In genomic region chr13:106318941-106319411, GRCh38 we compare ENCODE assay signal across 12 cellular contexts.
DNase-seq lines count a peak whose midpoint lies in the region; ATAC-seq, FAIRE-seq and TF ChIP-seq lines count a peak whose summit lies in the region.
"Had no signal": no experiment of that assay in that cellular context is flagged by ENCODE, and none has a peak within 500 bp of the region (broad histone marks: within the 10 kb centered on the region; RNA-seq: fewer than 3 reads in every experiment).

No MANE protein-coding gene starts in this region.

- no peaks in the 10 kb centered on the region for H3K36me3 Mint-ChIP-seq in activated T-helper 17 cell treated with anti-CD3 and anti-CD28 coated beads, Interleukin-2, amount 50 U/mL, for 72 hours (ENCODE audit: low read depth)
- H3K36me3 Mint-ChIP-seq in immature natural killer cell = no peaks in the 10 kb centered on the region
- H3K36me3 Mint-ChIP-seq: CD4-positive, CD25-positive, alpha-beta regulatory T cell had no signal

- no peaks in the 10 kb centered on the region for H3K27me3 ChIP-seq in keratinocyte (ENCODE audit: control insufficient read depth, extremely low read depth, insufficient read depth, low read length)

- peak overlapping the region; percentile 11 for H3K27ac ChIP-seq in keratinocyte (ENCODE audit: control insufficient read depth, insufficient read depth, low read length)

- peaks cover 3% of the 10 kb centered on the region for H3K9me3 ChIP-seq in keratinocyte (ENCODE audit: control insufficient read depth, low read depth, low read length)

- no peak for ATAC-seq in HG03342 (IDR thresholded peaks at IDR 0.05; ENCODE audit: unreplicated experiment)
- ATAC-seq in activated T-helper 17 cell treated with anti-CD3 and anti-CD28 coated beads, Interleukin-2, amount 50 U/mL, for 72 hours (replicated peaks) = no peak

- no peaks in the 10 kb centered on the region for H3K4me1 Mint-ChIP-seq in activated T-helper 17 cell treated with anti-CD3 and anti-CD28 coated beads, Interleukin-2, amount 50 U/mL, for 72 hours
- H3K4me1 Mint-ChIP-seq in immature natural killer cell = no peaks in the 10 kb centered on the region
- H3K4me1 Mint-ChIP-seq: CD4-positive, CD25-positive, alpha-beta regulatory T cell had no signal

- no peaks in the 10 kb centered on the region for H3K79me2 ChIP-seq in keratinocyte (ENCODE audit: control insufficient read depth, insufficient read depth, low read length)

- no peaks in the 10 kb centered on the region for H4K20me1 ChIP-seq in keratinocyte (ENCODE audit: control insufficient read depth, extremely low read depth, insufficient read depth, low read length)

- H3K27ac Mint-ChIP-seq in activated T-helper 17 cell treated with anti-CD3 and anti-CD28 coated beads, Interleukin-2, amount 50 U/mL, for 72 hours = no peak overlapping the region
- no peak overlapping the region for H3K27ac Mint-ChIP-seq in immature natural killer cell
- H3K27ac Mint-ChIP-seq: CD4-positive, CD25-positive, alpha-beta regulatory T cell had no signal

- H3K9ac ChIP-seq in keratinocyte (ENCODE audit: control insufficient read depth, extremely low read depth, insufficient read depth, low read length) = no peak overlapping the region

- no peak for TF ChIP-seq CTCF in AG09309 (IDR thresholded peaks at IDR 0.05; ENCODE audit: control insufficient read depth, insufficient read depth, low read depth, low read length, missing control alignments)
- no peak for TF ChIP-seq CTCF in astrocyte of the cerebellum (IDR thresholded peaks at IDR 0.05; ENCODE audit: low read depth, low read length, missing control alignments)
- TF ChIP-seq CTCF in keratinocyte (optimal IDR thresholded peaks at IDR 0.05 in 1 of 3, IDR thresholded peaks at IDR 0.05 in 1 of 3, conservative IDR thresholded peaks at IDR 0.05 in 1 of 3; ENCODE audit: extremely low read depth in 1 of 3, insufficient read depth in 2 of 3, low read length in 3 of 3) = no peak

- in situ Hi-C loops in astrocyte of the cerebellum (cut with HindIII; ENCODE audit: low sequenced_read_pairs) = no loop called here

- no peaks in the 10 kb centered on the region for H3K36me3 ChIP-seq in keratinocyte (ENCODE audit: control insufficient read depth in 2 of 2, extremely low read depth in 1 of 2, insufficient read depth in 2 of 2, low read length in 2 of 2)

- FAIRE-seq in keratinocyte (lab: Jason Lieb, UNC) = peak; percentile 98

- no peaks in the 10 kb centered on the region for H3K27me3 Mint-ChIP-seq in activated T-helper 17 cell treated with anti-CD3 and anti-CD28 coated beads, Interleukin-2, amount 50 U/mL, for 72 hours
- peaks cover 0 to 2% (median 2%) of the 10 kb centered on the region in 3 donors for H3K27me3 Mint-ChIP-seq in immature natural killer cell (ENCODE audit: low read depth in 3 of 3)
- H3K27me3 Mint-ChIP-seq: CD4-positive, CD25-positive, alpha-beta regulatory T cell had no signal

- no peak overlapping the region for H3K4me3 ChIP-seq in AG09309 (ENCODE audit: control insufficient read depth, low read depth, low read length)
- H3K4me3 ChIP-seq in astrocyte of the cerebellum (ENCODE audit: low read depth, low read length) = no peak overlapping the region
- H3K4me3 ChIP-seq in keratinocyte (ENCODE audit: control insufficient read depth in 2 of 3, extremely low read depth in 1 of 3, insufficient read depth in 2 of 3, low read depth in 1 of 3, low read length in 3 of 3) = no peak overlapping the region

- DNase-seq in AG09309 (ENCODE audit: low read depth) = peak; percentile 82
- peak; percentile 17 for DNase-seq in KG1 (lab: John Stamatoyannopoulos, UW)
- DNase-seq in astrocyte of the cerebellum (ENCODE audit: low read depth) = peak; percentile 83
- peak; percentile 35 for DNase-seq in keratinocyte (ENCODE audit: low read depth, low spot score)
- no peak for DNase-seq in immature natural killer cell
- DNase-seq in NCI-H128 (lab: John Stamatoyannopoulos, UW; ENCODE audit: unreplicated experiment) = no peak
- DNase-seq: CD4-positive, CD25-positive, alpha-beta regulatory T cell; MM.1S; SHP77; stimulated activated CD4-positive, alpha-beta T cell treated with anti-CD3 and anti-CD28 coated beads, Interleukin-4, amount 100 ng/mL, for 4 hours had no signal

- H3K4me1 ChIP-seq in keratinocyte (ENCODE audit: control insufficient read depth, extremely low read depth, insufficient read depth, low read length) = peaks cover 9% of the 10 kb centered on the region

- H2AFZ ChIP-seq in keratinocyte (ENCODE audit: control insufficient read depth, low read length) = peak overlapping the region; percentile 40

- H3K4me3 Mint-ChIP-seq in activated T-helper 17 cell treated with anti-CD3 and anti-CD28 coated beads, Interleukin-2, amount 50 U/mL, for 72 hours = no peak overlapping the region
- H3K4me3 Mint-ChIP-seq in immature natural killer cell = no peak overlapping the region
- H3K4me3 Mint-ChIP-seq: CD4-positive, CD25-positive, alpha-beta regulatory T cell had no signal

- H3K9me3 Mint-ChIP-seq in activated T-helper 17 cell treated with anti-CD3 and anti-CD28 coated beads, Interleukin-2, amount 50 U/mL, for 72 hours = peaks cover 8% of the 10 kb centered on the region
- peaks cover 0 to 14% (median 10%) of the 10 kb centered on the region in 6 donors for H3K9me3 Mint-ChIP-seq in immature natural killer cell

- H3K4me2 ChIP-seq in keratinocyte (ENCODE audit: control insufficient read depth, extremely low read depth, insufficient read depth, low read depth, low read length) = peak overlapping the region; percentile 33

- H3K9me1 ChIP-seq in keratinocyte (ENCODE audit: control insufficient read depth, extremely low read depth, insufficient read depth, low read length) = no peaks in the 10 kb centered on the region

- dilution Hi-C loops in keratinocyte (cut with MboI; ENCODE audit: extremely low pct_ligation_motif_present, low sequenced_read_pairs) = no loop called here

Comparison
In these comparisons a context has a peak if more than half of its experiments do, and no peak if none do; other contexts are left out.
1. DNase-seq: peak in AG09309 (single experiment), KG1 (single experiment), astrocyte of the cerebellum (single experiment) and keratinocyte (single experiment); none in immature natural killer cell (0 of 3) and NCI-H128 (single experiment).